In the genomic region with DNA sequence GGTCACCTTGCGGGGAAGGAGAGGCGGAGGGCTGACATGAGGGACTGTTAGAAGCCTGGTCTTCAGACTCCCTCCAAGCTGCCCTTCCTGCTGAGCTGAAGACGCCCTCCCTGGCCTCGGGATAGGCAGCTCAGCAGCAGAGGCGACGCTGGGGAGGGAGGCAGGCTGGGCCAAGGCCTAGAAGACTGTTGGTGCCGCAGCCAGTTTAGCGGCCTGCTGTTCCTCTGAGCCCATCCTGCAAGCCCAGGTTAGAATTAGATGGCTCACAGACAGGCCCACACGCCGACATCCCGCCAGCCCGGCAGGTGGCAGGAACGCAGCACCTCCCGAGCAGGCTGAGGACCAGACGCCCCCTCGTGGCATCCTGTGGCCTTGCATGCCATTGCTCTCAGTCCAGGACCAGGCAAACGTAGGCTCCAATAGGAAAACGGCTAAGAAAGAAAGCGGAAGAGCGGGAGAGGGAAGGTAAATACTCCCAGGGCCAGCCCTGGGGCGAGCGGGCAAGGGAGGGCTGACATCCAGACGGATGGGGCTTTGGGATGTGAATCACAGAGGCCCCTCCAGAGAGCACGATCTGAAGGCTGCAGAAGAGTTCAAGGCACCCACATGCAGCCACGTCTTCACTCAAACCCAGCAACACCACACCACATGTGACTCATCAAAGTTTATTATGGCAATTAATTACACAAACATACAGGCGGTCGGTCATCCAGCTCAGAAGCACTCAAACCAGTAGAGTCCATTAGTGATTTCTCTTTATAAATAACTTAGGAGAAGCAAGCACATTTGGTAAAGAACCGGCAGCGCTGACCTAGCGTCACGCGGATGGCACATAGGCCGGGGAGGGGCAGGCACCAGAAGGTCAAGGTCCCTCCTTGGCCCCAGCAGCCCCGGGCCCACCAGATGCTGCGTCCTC, we compare ENCODE assay signal across 8 cellular contexts.
A peak's percentile ranks its signal among the peaks of the same experiment; 100 is the strongest.
DNase-seq lines count a peak whose midpoint lies in the region; ATAC-seq lines count a peak whose summit lies in the region.

No MANE protein-coding gene starts in this region.

- DNase-seq in T-helper 22 cell (ENCODE audit: low read depth) (peak; percentile 76), caudate nucleus (lab: John Stamatoyannopoulos, UW) (no peak), left kidney (ENCODE audit: low read depth, low spot score) (peak; percentile 96), NCI-H187 (lab: John Stamatoyannopoulos, UW) (no peak), NCI-H2107 (lab: John Stamatoyannopoulos, UW) (no peak)
- peak; percentile 90 to 93 for DNase-seq in stimulated activated CD4-positive, alpha-beta T cell treated with anti-CD3 and anti-CD28 coated beads, Interleukin-2, amount 100 ng/mL, for 48 hours

- H3K27ac ChIP-seq in caudate nucleus (ENCODE audit: low read depth, low read length): peak overlapping the region; percentile 28

- peak; percentile 83 for ATAC-seq in GM18858 (IDR thresholded peaks at IDR 0.05; ENCODE audit: unreplicated experiment)
- ATAC-seq in HG03097 (IDR thresholded peaks at IDR 0.05; ENCODE audit: low FRiP score, unreplicated experiment): peak; percentile 73

Comparison
In these comparisons a context has a peak if more than half of its experiments do, and no peak if none do; other contexts are left out.
1. DNase-seq: peak in T-helper 22 cell (single experiment), left kidney (single experiment) and stimulated activated CD4-positive, alpha-beta T cell treated with anti-CD3 and anti-CD28 coated beads, Interleukin-2, amount 100 ng/mL, for 48 hours (2 of 2); none in caudate nucleus (0 of 61), NCI-H187 (0 of 2) and NCI-H2107 (single experiment).